Comparison of ENCODE assay signal across 7 cellular contexts in genomic region chr7:30682131-30683083, GRCh38. TPM values are rescaled to one million over a fixed set of nuclear protein-coding genes. Genes with fewer than 3 reads are reported as not detected.
DNase-seq lines count a peak whose midpoint lies in the region; ATAC-seq and TF ChIP-seq lines count a peak whose summit lies in the region.

Gene CRHR2, minus strand, starts transcription at chr7:30682456. Its CDS starts 176 bp downstream, at chr7:30682280.

- 6 to 13% methylated on average over 15 to 76 of the region's 76 CpGs for WGBS in endodermal cell (ENCODE audit: insufficient coverage in 1 of 2, insufficient read length in 1 of 2), 2 experiments

- ATAC-seq in GM21723 (IDR thresholded peaks at IDR 0.05; ENCODE audit: unreplicated experiment) (peak; percentile 48), GM18909 (IDR thresholded peaks at IDR 0.05; ENCODE audit: poor library complexity, unreplicated experiment) (no peak)

- TF ChIP-seq CTCF in endodermal cell (conservative IDR thresholded peaks at IDR 0.05) (peak; percentile 82), neural progenitor cell (IDR thresholded peaks at IDR 0.05) (peak; percentile 64)

- H3K27me3 Mint-ChIP-seq in T-helper 2 cell treated with Interferon-gamma antibody and Interleukin-4, amounts not matched to agents 5 μg/mL and 100 μg/mL, for 36 hours (ENCODE audit: low read depth): peaks cover 62% of the 10 kb centered on the region
- peaks cover 75% of the 10 kb centered on the region for H3K27me3 Mint-ChIP-seq in endodermal cell (ENCODE audit: insufficient read depth)
- peaks cover 44% of the 10 kb centered on the region for H3K27me3 Mint-ChIP-seq in neural progenitor cell (ENCODE audit: insufficient read depth, low read depth)

- no peak within 1 kb of the TSS for H3K27ac Mint-ChIP-seq in T-helper 2 cell treated with Interferon-gamma antibody and Interleukin-4, amounts not matched to agents 5 μg/mL and 100 μg/mL, for 36 hours
- H3K27ac Mint-ChIP-seq in endodermal cell (no peak within 1 kb of the TSS), neural progenitor cell (no peak within 1 kb of the TSS)

- H3K27ac ChIP-seq in endodermal cell (ENCODE audit: low read depth, low read length) (no peak within 1 kb of the TSS), neural progenitor cell (no peak within 1 kb of the TSS)

- H3K4me1 ChIP-seq in endodermal cell (ENCODE audit: control insufficient read depth, insufficient read depth, low read length) (no peaks in the 10 kb centered on the region), neural progenitor cell (peaks cover 21% of the 10 kb centered on the region)

- H3K9me3 Mint-ChIP-seq in T-helper 2 cell treated with Interferon-gamma antibody and Interleukin-4, amounts not matched to agents 5 μg/mL and 100 μg/mL, for 36 hours: no peaks in the 10 kb centered on the region
- H3K9me3 Mint-ChIP-seq in endodermal cell (no peaks in the 10 kb centered on the region), neural progenitor cell (peaks cover 2% of the 10 kb centered on the region)

- H3K4me2 ChIP-seq in neural progenitor cell: peak within 1 kb of the TSS; percentile 94

- peaks cover 12% of the 10 kb centered on the region for H3F3A ChIP-seq in neural progenitor cell (ENCODE audit: low read depth)

- peaks cover 6% of the 10 kb centered on the region for H3K4me1 Mint-ChIP-seq in T-helper 2 cell treated with Interferon-gamma antibody and Interleukin-4, amounts not matched to agents 5 μg/mL and 100 μg/mL, for 36 hours (ENCODE audit: low read depth)
- H3K4me1 Mint-ChIP-seq in endodermal cell (peaks cover 15% of the 10 kb centered on the region), neural progenitor cell (peaks cover 9% of the 10 kb centered on the region)

- no peaks in the 10 kb centered on the region for H3K36me3 Mint-ChIP-seq in T-helper 2 cell treated with Interferon-gamma antibody and Interleukin-4, amounts not matched to agents 5 μg/mL and 100 μg/mL, for 36 hours (ENCODE audit: low read depth)
- no peaks in the 10 kb centered on the region for H3K36me3 Mint-ChIP-seq in endodermal cell (ENCODE audit: low read depth)
- H3K36me3 Mint-ChIP-seq in neural progenitor cell: no peaks in the 10 kb centered on the region

- H3K79me2 ChIP-seq in neural progenitor cell (ENCODE audit: low read depth): no peaks in the 10 kb centered on the region

- H2AFZ ChIP-seq in neural progenitor cell (replicated peaks): peak within 1 kb of the TSS; percentile 59

- H3K4me3 Mint-ChIP-seq in T-helper 2 cell treated with Interferon-gamma antibody and Interleukin-4, amounts not matched to agents 5 μg/mL and 100 μg/mL, for 36 hours: peak within 1 kb of the TSS; percentile 58
- H3K4me3 Mint-ChIP-seq in endodermal cell (peak within 1 kb of the TSS; percentile 57), neural progenitor cell (peak within 1 kb of the TSS; percentile 86)

- peaks cover 63% of the 10 kb centered on the region for H4K20me1 ChIP-seq in neural progenitor cell (ENCODE audit: low read depth)

- H3K9me3 ChIP-seq in endodermal cell (ENCODE audit: control insufficient read depth, low read length) (no peaks in the 10 kb centered on the region), neural progenitor cell (ENCODE audit: low read depth) (no peaks in the 10 kb centered on the region)

- H3K27me3 ChIP-seq in endodermal cell (ENCODE audit: control insufficient read depth, insufficient read depth, low read length, poor library complexity, severe bottlenecking) (peaks cover 58% of the 10 kb centered on the region), neural progenitor cell (peaks cover 48% of the 10 kb centered on the region)

- H3K36me3 ChIP-seq in endodermal cell (ENCODE audit: control insufficient read depth, insufficient read depth, low read length) (no peaks in the 10 kb centered on the region), neural progenitor cell (no peaks in the 10 kb centered on the region)

- no peak within 1 kb of the TSS for H3K9ac ChIP-seq in endodermal cell (ENCODE audit: extremely low read depth, low read length, poor library complexity, severe bottlenecking)
- H3K9ac ChIP-seq in neural progenitor cell: no peak within 1 kb of the TSS

- DNase-seq in T-helper 2 cell treated with Interferon-gamma antibody and Interleukin-4, amounts not matched to agents 5 μg/mL and 100 μg/mL, for 36 hours (ENCODE audit: low spot score): no peak
- DNase-seq in endodermal cell: peak; percentile 85
- DNase-seq in neural progenitor cell (ENCODE audit: low spot score): peak; percentile 78
- DNase-seq in KG1 (lab: John Stamatoyannopoulos, UW): no peak
- no peak for DNase-seq in A172 (ENCODE audit: low spot score)

- H3K4me3 ChIP-seq in endodermal cell (ENCODE audit: low read length) (peak within 1 kb of the TSS; percentile 68), neural progenitor cell (peak within 1 kb of the TSS; percentile 54)

RNA-seq across cellular contexts. Expression of gene CRHR2, which starts in this region (rescaled TPM):
- total RNA-seq in endodermal cell: not detected
- 0.11 TPM for polyA plus RNA-seq in endodermal cell (2013, experiment 1 of 2)
- not detected for polyA plus RNA-seq in endodermal cell (2013, experiment 2 of 2)
- total RNA-seq in neural progenitor cell (ENCODE audit: low replicate concordance): 0.19 TPM in 1 of 2 replicates, not detected in the other
- total RNA-seq in A172 (2014; rRNA removed; shearing (Covaris generic)): not detected in 2 replicates

Comparison
In these comparisons a context has a peak if more than half of its experiments do, and no peak if none do; other contexts are left out.
1. Peak in DNase-seq and H3K4me3 ChIP-seq in endodermal cell; RNA of the gene not detected or under 1 TPM.
2. Peak in DNase-seq, H3K4me3 ChIP-seq and H3K4me2 ChIP-seq in neural progenitor cell; RNA of the gene not detected or under 1 TPM.